ENCODE assay signal across 15 cellular contexts in the genomic region with DNA sequence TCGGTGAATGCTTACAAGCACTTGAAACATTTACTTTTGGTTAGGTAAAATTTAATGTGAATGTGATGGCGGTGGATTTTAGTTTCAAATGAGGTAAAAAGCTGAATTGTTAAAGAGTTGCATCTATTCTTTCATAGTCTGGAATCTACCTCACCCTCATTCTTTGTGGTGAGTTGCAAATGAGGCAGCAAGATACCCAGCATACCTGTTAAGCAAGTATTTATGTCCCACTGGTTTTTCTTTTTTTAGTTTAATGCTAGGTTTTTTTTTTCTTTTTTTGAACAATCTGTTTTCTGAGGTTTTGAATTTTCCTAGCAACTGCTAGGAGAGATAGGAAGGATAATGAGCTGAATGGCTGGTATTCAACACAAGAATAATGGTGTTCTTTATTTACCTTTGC.
A peak's percentile ranks its signal among the peaks of the same experiment; 100 is the strongest.
DNase-seq lines count a peak whose midpoint lies in the region; ATAC-seq and TF ChIP-seq lines count a peak whose summit lies in the region.
"Had no signal": no experiment of that assay in that cellular context is flagged by ENCODE, and none has a peak within 500 bp of the region (broad histone marks: within the 10 kb centered on the region; RNA-seq: fewer than 3 reads in every experiment).

No MANE protein-coding gene starts in this region.

- POLR2A ChIA-PET in CD4-positive, alpha-beta T cell (lab: Charles Lee) = no interaction called here
- POLR2A ChIA-PET in activated B cell treated with CpG ODN at 0.5 μM for 24 hours (lab: Charles Lee) = interaction anchor here (0.6 to 1.2 kb wide), 2 partner anchors 72 to 83 kb away, joined by 3 to 9 read pairs; no protein-coding TSS in a partner anchor
- POLR2A ChIA-PET in activated CD4-positive, alpha-beta memory T cell treated with anti-CD3 and anti-CD28 coated beads for 36 hours (lab: Charles Lee) = no interaction called here

- intact Hi-C loops in CD4-positive, alpha-beta T cell (cut with DNase I, micrococcal nuclease) = no loop called here
- intact Hi-C loops in activated B cell treated with CpG ODN at 0.5 μM for 24 hours (cut with micrococcal nuclease) = loop anchor here (5.0 kb wide), 5 partner anchors 55 to 125 kb away; a partner anchor contains a TSS
- intact Hi-C loops in activated CD4-positive, alpha-beta memory T cell treated with anti-CD3 and anti-CD28 coated beads for 36 hours (cut with micrococcal nuclease) = loop anchor here (5.0 to 10.0 kb wide), 2 partner anchors 95 to 107 kb away; no protein-coding TSS in a partner anchor

- H3K4me3 ChIP-seq in kidney epithelial cell (ENCODE audit: low read depth, low read length) = no peak overlapping the region
- H3K4me3 ChIP-seq: thoracic aorta had no signal

- no peak for DNase-seq in CD4-positive, alpha-beta T cell
- no peak for DNase-seq in activated B cell treated with CpG ODN at 0.5 μM for 24 hours
- peak; percentile 34 for DNase-seq in kidney epithelial cell (ENCODE audit: low read depth)
- DNase-seq in activated CD4-positive, CD25-positive, alpha-beta regulatory T cell treated with anti-CD3 and anti-CD28 coated beads, Interleukin-2, amount 50 U/mL, for 72 hours = no peak
- DNase-seq in activated CD8-positive, alpha-beta memory T cell treated with anti-CD3 and anti-CD28 coated beads, Interleukin-2, amount 50 U/mL, for 4 hours = no peak
- no peak for DNase-seq in activated CD4-positive, alpha-beta memory T cell treated with anti-CD3 and anti-CD28 coated beads for 36 hours
- DNase-seq: activated CD4-positive, alpha-beta memory T cell treated with anti-CD3 and anti-CD28 coated beads, Interleukin-2, amount 10 ng/mL, durations not matched to agents 7 days and 5 days; amygdala; cortex of kidney; NCI-H1417 treated with DMSO at 0.1 percent for 48 hours; SHP77 treated with DMSO at 0.1 percent for 48 hours; T1000 had no signal

- H3K4me3 Mint-ChIP-seq in CD4-positive, alpha-beta T cell = no peak overlapping the region
- H3K4me3 Mint-ChIP-seq in activated B cell treated with CpG ODN at 0.5 μM for 24 hours = peak overlapping the region; percentile 11
- H3K4me3 Mint-ChIP-seq in activated CD4-positive, alpha-beta memory T cell treated with anti-CD3 and anti-CD28 coated beads for 36 hours = no peak overlapping the region
- H3K4me3 Mint-ChIP-seq: activated CD4-positive, alpha-beta memory T cell treated with anti-CD3 and anti-CD28 coated beads, Interleukin-2, amount 10 ng/mL, durations not matched to agents 7 days and 5 days had no signal

- H3K27ac ChIP-seq in CD4-positive, alpha-beta T cell (ENCODE audit: low read depth, low read length) = no peak overlapping the region
- H3K27ac ChIP-seq: thoracic aorta had no signal

- no peaks in the 10 kb centered on the region for H3K36me3 Mint-ChIP-seq in CD4-positive, alpha-beta T cell (ENCODE audit: low read depth)
- peaks cover 14% of the 10 kb centered on the region for H3K36me3 Mint-ChIP-seq in activated B cell treated with CpG ODN at 0.5 μM for 24 hours (ENCODE audit: low read depth)
- H3K36me3 Mint-ChIP-seq in activated CD4-positive, alpha-beta memory T cell treated with anti-CD3 and anti-CD28 coated beads for 36 hours = peaks cover 11% of the 10 kb centered on the region

- H3K27ac Mint-ChIP-seq in CD4-positive, alpha-beta T cell = peak overlapping the region; percentile 7
- H3K27ac Mint-ChIP-seq in activated B cell treated with CpG ODN at 0.5 μM for 24 hours = peak overlapping the region; percentile 79
- no peak overlapping the region for H3K27ac Mint-ChIP-seq in activated CD4-positive, alpha-beta memory T cell treated with anti-CD3 and anti-CD28 coated beads for 36 hours
- H3K27ac Mint-ChIP-seq: activated CD4-positive, alpha-beta memory T cell treated with anti-CD3 and anti-CD28 coated beads, Interleukin-2, amount 10 ng/mL, durations not matched to agents 7 days and 5 days had no signal

- TF ChIP-seq EP300 in Ishikawa (IDR thresholded peaks at IDR 0.05; ENCODE audit: borderline replicate concordance) = peak; percentile 28; the same call in 1 of the 2 replicates

- H3K9me3 ChIP-seq in CD4-positive, alpha-beta T cell (ENCODE audit: control insufficient read depth, low read length) = no peaks in the 10 kb centered on the region
- H3K9me3 ChIP-seq: thoracic aorta had no signal

- no peak for ATAC-seq in CD4-positive, alpha-beta T cell (ENCODE audit: poor library complexity)
- ATAC-seq in activated B cell treated with CpG ODN at 0.5 μM for 24 hours (ENCODE audit: low read depth) (no peak), GM18511 (IDR thresholded peaks at IDR 0.05; ENCODE audit: unreplicated experiment) (no peak)

- H3K27me3 Mint-ChIP-seq in CD4-positive, alpha-beta T cell = no peaks in the 10 kb centered on the region
- H3K27me3 Mint-ChIP-seq in activated B cell treated with CpG ODN at 0.5 μM for 24 hours = no peaks in the 10 kb centered on the region
- H3K27me3 Mint-ChIP-seq in activated CD4-positive, alpha-beta memory T cell treated with anti-CD3 and anti-CD28 coated beads for 36 hours = no peaks in the 10 kb centered on the region
- H3K27me3 Mint-ChIP-seq: activated CD4-positive, alpha-beta memory T cell treated with anti-CD3 and anti-CD28 coated beads, Interleukin-2, amount 10 ng/mL, durations not matched to agents 7 days and 5 days had no signal

- no peaks in the 10 kb centered on the region for H3K36me3 ChIP-seq in kidney epithelial cell (ENCODE audit: control insufficient read depth, insufficient read depth, low read length)
- H3K36me3 ChIP-seq: thoracic aorta had no signal

- H3K4me1 Mint-ChIP-seq in CD4-positive, alpha-beta T cell (ENCODE audit: low read depth) = peaks cover 30% of the 10 kb centered on the region
- H3K4me1 Mint-ChIP-seq in activated B cell treated with CpG ODN at 0.5 μM for 24 hours = peaks cover 55% of the 10 kb centered on the region
- H3K4me1 Mint-ChIP-seq in activated CD4-positive, alpha-beta memory T cell treated with anti-CD3 and anti-CD28 coated beads for 36 hours (ENCODE audit: low read depth) = peaks cover 26% of the 10 kb centered on the region

- no peak for TF ChIP-seq CTCF in CD4-positive, alpha-beta T cell (IDR thresholded peaks at IDR 0.05)
- TF ChIP-seq CTCF in activated B cell treated with CpG ODN at 0.5 μM for 24 hours (IDR thresholded peaks at IDR 0.05) (no peak), kidney epithelial cell (IDR thresholded peaks at IDR 0.05; ENCODE audit: insufficient read depth, low read length, poor library complexity, severe bottlenecking) (no peak)

- H3K9me3 Mint-ChIP-seq in CD4-positive, alpha-beta T cell = no peaks in the 10 kb centered on the region
- peaks cover 4% of the 10 kb centered on the region for H3K9me3 Mint-ChIP-seq in activated B cell treated with CpG ODN at 0.5 μM for 24 hours
- H3K9me3 Mint-ChIP-seq in activated CD4-positive, alpha-beta memory T cell treated with anti-CD3 and anti-CD28 coated beads for 36 hours = peaks cover 11% of the 10 kb centered on the region

- no peaks in the 10 kb centered on the region for H3K27me3 ChIP-seq in CD4-positive, alpha-beta T cell (ENCODE audit: control insufficient read depth, insufficient read depth, low read length)
- no peaks in the 10 kb centered on the region for H3K27me3 ChIP-seq in kidney epithelial cell (ENCODE audit: control insufficient read depth, insufficient read depth, low read length)

- CTCF ChIA-PET in CD4-positive, alpha-beta T cell (lab: Charles Lee) = no interaction called here
- CTCF ChIA-PET in activated B cell treated with CpG ODN at 0.5 μM for 24 hours (lab: Charles Lee) = no interaction called here
- CTCF ChIA-PET in activated CD4-positive, alpha-beta memory T cell treated with anti-CD3 and anti-CD28 coated beads for 36 hours (lab: Charles Lee) = no interaction called here

- TF ChIP-seq RAD21 in Ishikawa (IDR thresholded peaks at IDR 0.05; ENCODE audit: low read depth) = no peak

TF ChIP-seq in Ishikawa, 13 proteins besides CTCF, POLR2A, EP300 and RAD21:
- TF ChIP-seq TEAD4 (IDR thresholded peaks at IDR 0.05) (peak; percentile 67), CEBPB (IDR thresholded peaks at IDR 0.05) (0 out of 2 replicates have a peak, but pooled peaks have one; percentile 13), YY1 (IDR thresholded peaks at IDR 0.05; ENCODE audit: low read depth) (no peak), FOXM1 (IDR thresholded peaks at IDR 0.05; ENCODE audit: borderline replicate concordance, low read depth) (0 out of 2 replicates have a peak, but pooled peaks have one; percentile 20)

Comparison
In these comparisons a context has a peak if more than half of its experiments do, and no peak if none do; other contexts are left out.
1. intact Hi-C loops: an anchor here in activated B cell treated with CpG ODN at 0.5 μM for 24 hours (5.0 kb wide) and activated CD4-positive, alpha-beta memory T cell treated with anti-CD3 and anti-CD28 coated beads for 36 hours (5.0 to 10.0 kb wide); none called in CD4-positive, alpha-beta T cell.